ENCODE assay signal across 18 cellular contexts in genomic region chr16:73356401-73357079, GRCh38.
"Had no signal": no experiment of that assay in that cellular context is flagged by ENCODE, and none has a peak within 500 bp of the region (broad histone marks: within the 10 kb centered on the region; RNA-seq: fewer than 3 reads in every experiment).

No MANE protein-coding gene starts in this region.

- H3K4me3 ChIP-seq: heart left ventricle, mucosa of descending colon, spleen, testis, tibial nerve, upper lobe of right lung, vagina had no signal

- DNase-seq: cortex of kidney; dorsolateral prefrontal cortex; effector CD8-positive, alpha-beta T cell; heart left ventricle; kidney glomerular epithelial cell; mucosa of descending colon; naive thymus-derived CD8-positive, alpha-beta T cell; posterior cingulate gyrus; spleen; stimulated activated CD4-positive, alpha-beta T cell treated with anti-CD3 and anti-CD28 coated beads, Interleukin-15, amount 100 ng/mL, for 24 hours; stimulated activated CD4-positive, alpha-beta T cell treated with anti-CD3 and anti-CD28 coated beads, Interleukin-1b, Interleukin-23, amount 100 ng/mL, for 48 hours; stimulated activated CD4-positive, alpha-beta T cell treated with anti-CD3 and anti-CD28 coated beads, Interleukin-4, amount 100 ng/mL, for 24 hours; testis; upper lobe of right lung had no signal

- ATAC-seq: heart left ventricle; mucosa of descending colon; naive thymus-derived CD8-positive, alpha-beta T cell; sciatic nerve; stimulated activated memory B cell treated with anti-CD40 and anti-IgM and Interleukin-4, amounts not matched to agents 10 μg/mL and 1 μg/mL and 100 μg/mL, for 72 hours; upper lobe of right lung had no signal

- H3K27me3 ChIP-seq: spleen, testis, tibial nerve, upper lobe of right lung, vagina had no signal

- H3K36me3 ChIP-seq: heart left ventricle, spleen, tibial nerve, upper lobe of right lung, vagina had no signal

- H3K27ac ChIP-seq: dorsolateral prefrontal cortex, heart left ventricle, spleen, testis, tibial nerve, upper lobe of right lung, vagina had no signal

- H3K4me1 ChIP-seq: heart left ventricle, spleen, testis, tibial nerve, upper lobe of right lung, vagina had no signal

- H3K9me3 ChIP-seq: heart left ventricle, mucosa of descending colon, spleen, testis, tibial nerve, upper lobe of right lung, vagina had no signal
